Comparison of ENCODE assay signal across 8 cellular contexts in the genomic region with DNA sequence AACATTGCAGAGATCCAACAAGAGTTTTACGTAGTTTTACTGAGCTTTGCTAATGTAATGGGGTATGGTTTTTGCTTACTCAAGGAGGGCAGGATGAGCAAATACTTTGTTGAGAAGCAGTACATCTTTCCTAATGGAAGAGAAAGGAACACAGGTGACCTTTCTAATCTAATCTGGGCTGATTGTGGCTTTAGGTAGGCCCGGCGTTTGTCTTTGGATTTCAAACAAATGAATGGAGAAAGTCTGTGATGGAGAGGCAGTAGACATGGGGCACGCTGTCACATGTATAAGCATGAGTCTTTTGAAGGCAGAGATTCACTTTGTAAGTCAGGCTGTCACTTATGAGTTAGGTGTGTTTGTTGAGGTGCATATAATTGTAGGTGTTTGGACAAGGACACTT. TPM values are rescaled to one million over a fixed set of nuclear protein-coding genes. Genes with fewer than 3 reads are reported as not detected.
DNase-seq lines count a peak whose midpoint lies in the region; ATAC-seq, FAIRE-seq and TF ChIP-seq lines count a peak whose summit lies in the region.

No MANE protein-coding gene starts in this region.

- no peak overlapping the region for H2AFZ ChIP-seq in keratinocyte (ENCODE audit: control insufficient read depth, low read length)

- H4K20me1 ChIP-seq in keratinocyte (ENCODE audit: control insufficient read depth, extremely low read depth, insufficient read depth, low read length) = peaks cover 3% of the 10 kb centered on the region

- no peak for TF ChIP-seq POLR2A in suprapubic skin (IDR thresholded peaks at IDR 0.05)

- H3K27me3 ChIP-seq in adipocyte (replicated peaks; ENCODE audit: control insufficient read depth, insufficient read depth, low read length) = no peaks in the 10 kb centered on the region
- H3K27me3 ChIP-seq in keratinocyte (ENCODE audit: control insufficient read depth, extremely low read depth, insufficient read depth, low read length) = no peaks in the 10 kb centered on the region
- no peaks in the 10 kb centered on the region for H3K27me3 ChIP-seq in suprapubic skin

- peaks cover 36% of the 10 kb centered on the region for H3K4me1 Mint-ChIP-seq in activated CD8-positive, alpha-beta memory T cell treated with anti-CD3 and anti-CD28 coated beads, Interleukin-2, amount 10 ng/mL, durations not matched to agents 7 days and 5 days

- H3K4me3 Mint-ChIP-seq in activated CD8-positive, alpha-beta memory T cell treated with anti-CD3 and anti-CD28 coated beads, Interleukin-2, amount 10 ng/mL, durations not matched to agents 7 days and 5 days = peak overlapping the region; percentile 79

- peak overlapping the region; percentile 94 for H3K4me3 ChIP-seq in adipocyte (ENCODE audit: low read length)
- H3K4me3 ChIP-seq in keratinocyte (ENCODE audit: control insufficient read depth in 2 of 3, extremely low read depth in 1 of 3, insufficient read depth in 2 of 3, low read depth in 1 of 3, low read length in 3 of 3) = peak overlapping the region; percentile 70 to 94 (median 89)
- H3K4me3 ChIP-seq in suprapubic skin = peak overlapping the region; percentile 94

- DNase-seq in activated CD8-positive, alpha-beta memory T cell treated with anti-CD3 and anti-CD28 coated beads, Interleukin-2, amount 10 ng/mL, durations not matched to agents 7 days and 5 days = no peak
- no peak for DNase-seq in activated CD8-positive, alpha-beta memory T cell treated with anti-CD3 and anti-CD28 coated beads, Interleukin-2, amount 50 U/mL, for 4 hours
- DNase-seq in adipocyte (ENCODE audit: low read depth) (peak; percentile 17), keratinocyte (ENCODE audit: low read depth, low spot score) (no peak), suprapubic skin (ENCODE audit: low spot score in 2 of 2) (no peak), GM10266 (ENCODE audit: extremely low spot score) (no peak)
- no peak for DNase-seq in stimulated activated CD4-positive, alpha-beta T cell treated with anti-CD3 and anti-CD28 coated beads, Interleukin-12 subunit alpha, Interleukin-12 subunit beta, amount 100 ng/mL, for 4 hours

- H3K9me3 ChIP-seq in adipocyte (ENCODE audit: control insufficient read depth, low read length) (no peaks in the 10 kb centered on the region), keratinocyte (ENCODE audit: control insufficient read depth, low read depth, low read length) (no peaks in the 10 kb centered on the region), suprapubic skin (no peaks in the 10 kb centered on the region)

- H3K27ac ChIP-seq in keratinocyte (ENCODE audit: control insufficient read depth, insufficient read depth, low read length) (peak overlapping the region; percentile 29), suprapubic skin (no peak overlapping the region)

- ATAC-seq in activated CD8-positive, alpha-beta memory T cell treated with anti-CD3 and anti-CD28 coated beads, Interleukin-2, amount 10 ng/mL, durations not matched to agents 7 days and 5 days = no peak
- no peak for ATAC-seq in GM21360 (IDR thresholded peaks at IDR 0.05; ENCODE audit: unreplicated experiment)

- H3K4me1 ChIP-seq in adipocyte (ENCODE audit: control insufficient read depth, insufficient read depth, low read length) (peaks cover 30% of the 10 kb centered on the region), keratinocyte (ENCODE audit: control insufficient read depth, extremely low read depth, insufficient read depth, low read length) (peaks cover 35% of the 10 kb centered on the region), suprapubic skin (peaks cover 45% of the 10 kb centered on the region)

- no peak for TF ChIP-seq EP300 in suprapubic skin (IDR thresholded peaks at IDR 0.05)

- 33% methylated on average over 4 of the region's 4 CpGs for WGBS in suprapubic skin

- CTCF ChIA-PET in activated CD8-positive, alpha-beta memory T cell treated with anti-CD3 and anti-CD28 coated beads, Interleukin-2, amount 10 ng/mL, durations not matched to agents 7 days and 5 days (lab: Charles Lee) = interaction anchor here (0.7 to 1.5 kb wide), 3 partner anchors 11 to 57 kb away, joined by 3 to 4 read pairs (median 4); no protein-coding TSS in a partner anchor

- FAIRE-seq in keratinocyte (lab: Jason Lieb, UNC) = peak; percentile 48

- dilution Hi-C loops in keratinocyte (cut with MboI; ENCODE audit: extremely low pct_ligation_motif_present, low sequenced_read_pairs) = no loop called here

- no peak for TF ChIP-seq CTCF in keratinocyte (optimal IDR thresholded peaks at IDR 0.05 in 1 of 3, IDR thresholded peaks at IDR 0.05 in 1 of 3, conservative IDR thresholded peaks at IDR 0.05 in 1 of 3; ENCODE audit: extremely low read depth in 1 of 3, insufficient read depth in 2 of 3, low read length in 3 of 3)
- TF ChIP-seq CTCF in suprapubic skin (IDR thresholded peaks at IDR 0.05) = no peak
- TF ChIP-seq CTCF in GM10266 (IDR thresholded peaks at IDR 0.05; ENCODE audit: control insufficient read depth, insufficient read depth, low read depth, missing control alignments) = no peak

- peak overlapping the region; percentile 58 for H3K27ac Mint-ChIP-seq in activated CD8-positive, alpha-beta memory T cell treated with anti-CD3 and anti-CD28 coated beads, Interleukin-2, amount 10 ng/mL, durations not matched to agents 7 days and 5 days

- peaks cover 9% of the 10 kb centered on the region for H3K36me3 Mint-ChIP-seq in activated CD8-positive, alpha-beta memory T cell treated with anti-CD3 and anti-CD28 coated beads, Interleukin-2, amount 10 ng/mL, durations not matched to agents 7 days and 5 days

- peak overlapping the region; percentile 93 for H3K9ac ChIP-seq in adipocyte (ENCODE audit: low read length)
- peak overlapping the region; percentile 93 for H3K9ac ChIP-seq in keratinocyte (ENCODE audit: control insufficient read depth, extremely low read depth, insufficient read depth, low read length)

- H3K4me2 ChIP-seq in keratinocyte (ENCODE audit: control insufficient read depth, extremely low read depth, insufficient read depth, low read depth, low read length) = peak overlapping the region; percentile 99

- no peaks in the 10 kb centered on the region for H3K27me3 Mint-ChIP-seq in activated CD8-positive, alpha-beta memory T cell treated with anti-CD3 and anti-CD28 coated beads, Interleukin-2, amount 10 ng/mL, durations not matched to agents 7 days and 5 days

- H3K79me2 ChIP-seq in keratinocyte (ENCODE audit: control insufficient read depth, insufficient read depth, low read length) = peaks cover 64% of the 10 kb centered on the region

- H3K9me1 ChIP-seq in keratinocyte (ENCODE audit: control insufficient read depth, extremely low read depth, insufficient read depth, low read length) = no peaks in the 10 kb centered on the region

- H3K9me3 Mint-ChIP-seq in activated CD8-positive, alpha-beta memory T cell treated with anti-CD3 and anti-CD28 coated beads, Interleukin-2, amount 10 ng/mL, durations not matched to agents 7 days and 5 days (ENCODE audit: low read depth) = no peaks in the 10 kb centered on the region

- H3K36me3 ChIP-seq in adipocyte (ENCODE audit: control insufficient read depth, insufficient read depth, low read length, severe bottlenecking) (peaks cover 5% of the 10 kb centered on the region), keratinocyte (ENCODE audit: control insufficient read depth in 2 of 2, extremely low read depth in 1 of 2, insufficient read depth in 2 of 2, low read length in 2 of 2) (peaks cover 3 to 4% of the 10 kb centered on the region in 2 experiments), suprapubic skin (no peaks in the 10 kb centered on the region)

RNA-seq across cellular contexts. Expression of gene PLEKHM2, which starts 1.7 kb away (rescaled TPM):
- total RNA-seq in activated CD8-positive, alpha-beta memory T cell treated with anti-CD3 and anti-CD28 coated beads, Interleukin-2, amount 10 ng/mL, durations not matched to agents 7 days and 5 days = 10 to 100 TPM; 55.7 to 63.2 TPM
- 30.0 to 51.0 TPM (median 32.1 TPM) in 3 replicates for polyA plus RNA-seq in keratinocyte
- 31.2 TPM for polyA plus RNA-seq in keratinocyte (2011; ENCODE audit: low read depth)
- polyA plus RNA-seq in keratinocyte (2011; cell fraction: cytosol; rRNA removed) = 28.5 and 57.5 TPM in 2 replicates
- 64.1 and 80.9 TPM in 2 replicates for polyA plus RNA-seq in keratinocyte (2011; cell fraction: nucleus; rRNA removed)
- 45.4 and 57.8 TPM in 2 replicates for polyA plus RNA-seq in keratinocyte (2012; ENCODE audit: low replicate concordance)
- polyA minus RNA-seq in keratinocyte = 34.5 to 129 TPM (median 53.2 TPM) in 3 replicates
- polyA minus RNA-seq in keratinocyte (2011; cell fraction: cytosol; rRNA and poly(A)+ RNA removed) = 82.5 TPM
- 39.5 and 39.7 TPM in 2 replicates for polyA minus RNA-seq in keratinocyte (2011; cell fraction: nucleus; rRNA and poly(A)+ RNA removed)
- total RNA-seq in suprapubic skin = 10 to 100 TPM; 51.3 to 61.6 (median 55.2) TPM

RNA-seq across cellular contexts. Expression of gene SLC25A34, which starts 50.2 kb away (rescaled TPM):
- total RNA-seq in activated CD8-positive, alpha-beta memory T cell treated with anti-CD3 and anti-CD28 coated beads, Interleukin-2, amount 10 ng/mL, durations not matched to agents 7 days and 5 days = under 1 TPM; 0.82 to 0.88 TPM
- 0.28 to 0.80 TPM (median 0.46 TPM) in 3 replicates for polyA plus RNA-seq in keratinocyte
- 0.42 TPM for polyA plus RNA-seq in keratinocyte (2011; ENCODE audit: low read depth)
- 0.04 and 0.16 TPM in 2 replicates for polyA plus RNA-seq in keratinocyte (2011; cell fraction: cytosol; rRNA removed)
- polyA plus RNA-seq in keratinocyte (2011; cell fraction: nucleus; rRNA removed) = 2.4 and 3.6 TPM in 2 replicates
- 0.23 and 0.82 TPM in 2 replicates for polyA plus RNA-seq in keratinocyte (2012; ENCODE audit: low replicate concordance)
- polyA minus RNA-seq in keratinocyte = 0.10 to 0.77 TPM (median 0.26 TPM) in 3 replicates
- not detected for polyA minus RNA-seq in keratinocyte (2011; cell fraction: cytosol; rRNA and poly(A)+ RNA removed)
- polyA minus RNA-seq in keratinocyte (2011; cell fraction: nucleus; rRNA and poly(A)+ RNA removed) = 1.3 and 1.4 TPM in 2 replicates
- 1 to 10 TPM; 1.3 to 4.3 (median 2.4) TPM for total RNA-seq in suprapubic skin

RNA-seq across cellular contexts. Expression of gene TMEM82, which starts 56.5 kb away (rescaled TPM):
- not detected for total RNA-seq in activated CD8-positive, alpha-beta memory T cell treated with anti-CD3 and anti-CD28 coated beads, Interleukin-2, amount 10 ng/mL, durations not matched to agents 7 days and 5 days
- not detected in 3 replicates for polyA plus RNA-seq in keratinocyte
- not detected for polyA plus RNA-seq in keratinocyte (2011; ENCODE audit: low read depth)
- not detected in 2 replicates for polyA plus RNA-seq in keratinocyte (2011; cell fraction: cytosol; rRNA removed)
- polyA plus RNA-seq in keratinocyte (2011; cell fraction: nucleus; rRNA removed) = not detected in 2 replicates
- polyA plus RNA-seq in keratinocyte (2012; ENCODE audit: low replicate concordance) = not detected in 2 replicates
- not detected in 3 replicates for polyA minus RNA-seq in keratinocyte
- polyA minus RNA-seq in keratinocyte (2011; cell fraction: cytosol; rRNA and poly(A)+ RNA removed) = not detected
- not detected in 2 replicates for polyA minus RNA-seq in keratinocyte (2011; cell fraction: nucleus; rRNA and poly(A)+ RNA removed)
- not detected for total RNA-seq in suprapubic skin
